ENCODE assay signal across 1 cellular context in genomic region chr13:37029617-37030016, GRCh38.
A peak's percentile ranks its signal among the peaks of the same experiment; 100 is the strongest.
TF ChIP-seq lines count a peak whose summit lies in the region.

No MANE protein-coding gene starts in this region.

TF ChIP-seq in endothelial cell of umbilical vein, 7 proteins besides CTCF, POLR2A, EP300 and RAD21:
- TF ChIP-seq MYC (IDR thresholded peaks at IDR 0.05; ENCODE audit: low read depth, low read length) (no peak), FOS (IDR thresholded peaks at IDR 0.05; ENCODE audit: borderline replicate concordance, insufficient read depth, low read length) (peak; percentile 61), EZH2 (IDR thresholded peaks at IDR 0.05; ENCODE audit: borderline replicate concordance, low read depth, low read length, severe bottlenecking) (no peak), GATA2 (IDR thresholded peaks at IDR 0.05; ENCODE audit: insufficient read depth, insufficient read length, low read depth, low read length) (no peak), POLR2AphosphoS5 (IDR thresholded peaks at IDR 0.05; ENCODE audit: insufficient read depth, low read depth, low read length) (no peak), MAX (IDR thresholded peaks at IDR 0.05; ENCODE audit: insufficient read depth, insufficient read length) (no peak), JUN (IDR thresholded peaks at IDR 0.05; ENCODE audit: borderline replicate concordance, insufficient read depth, insufficient read length, low read depth) (peak; percentile 21)
TF ChIP-seq in endothelial cell of umbilical vein: peak in this region for 2.
